ENCODE assay signal across 11 cellular contexts in genomic region chr1:201793306-201793925, GRCh38. TPM values are rescaled to one million over a fixed set of nuclear protein-coding genes. Genes with fewer than 3 reads are reported as not detected.
DNase-seq lines count a peak whose midpoint lies in the region; ATAC-seq and TF ChIP-seq lines count a peak whose summit lies in the region.
"Had no signal": no experiment of that assay in that cellular context is flagged by ENCODE, and none has a peak within 500 bp of the region (broad histone marks: within the 10 kb centered on the region; RNA-seq: fewer than 3 reads in every experiment).

No MANE protein-coding gene starts in this region.

- H3K36me3 Mint-ChIP-seq in natural killer cell, result no peaks in the 10 kb centered on the region
- no peaks in the 10 kb centered on the region for H3K36me3 Mint-ChIP-seq in natural killer cell treated with Interleukin-12 subunit alpha and Interleukin-12 subunit beta and Interleukin-15 and Interleukin-18, amount 100 ng/mL, for 72 hours

- H3K4me3 Mint-ChIP-seq in natural killer cell, result no peak overlapping the region
- H3K4me3 Mint-ChIP-seq in natural killer cell treated with Interleukin-12 subunit alpha and Interleukin-12 subunit beta and Interleukin-15 and Interleukin-18, amount 100 ng/mL, for 72 hours, result no peak overlapping the region
- H3K4me3 Mint-ChIP-seq: activated CD4-positive, alpha-beta memory T cell treated with anti-CD3 and anti-CD28 coated beads, Interleukin-2, amount 10 ng/mL, durations not matched to agents 7 days and 5 days; activated naive CD8-positive, alpha-beta T cell treated with anti-CD3 and anti-CD28 coated beads, Interleukin-2, amount 50 U/mL, for 24 hours; activated T-helper 1 cell treated with anti-CD3 and anti-CD28 coated beads, Interleukin-12 subunit alpha, Interleukin-12 subunit beta, Interleukin-2, Interleukin-4 antibody, amounts not matched to agents 30 ng/mL and 10 ng/mL and 1 ng/mL, durations not matched to agents 14 hours and 24 hours and 36 hours had no signal

- H3K4me2 ChIP-seq in PC-9, result no peak overlapping the region

- TF ChIP-seq CTCF in natural killer cell (IDR thresholded peaks at IDR 0.05) (peak; percentile 50), PC-9 (conservative IDR thresholded peaks at IDR 0.05) (peak; percentile 32; the same call in 1 of the 2 replicates), upper lobe of right lung (IDR thresholded peaks at IDR 0.05) (peak; percentile 1)

- H2AFZ ChIP-seq in PC-9, result no peak overlapping the region

- H3K4me1 Mint-ChIP-seq in natural killer cell, result no peaks in the 10 kb centered on the region
- H3K4me1 Mint-ChIP-seq in natural killer cell treated with Interleukin-12 subunit alpha and Interleukin-12 subunit beta and Interleukin-15 and Interleukin-18, amount 100 ng/mL, for 72 hours (ENCODE audit: low read depth in 2 of 2), result no peaks in the 10 kb centered on the region

- H3K4me3 ChIP-seq in PC-9 (no peak overlapping the region), upper lobe of right lung (no peak overlapping the region)

- H3K27me3 Mint-ChIP-seq in natural killer cell (ENCODE audit: low read depth in 2 of 2), result peaks cover 7 to 9% of the 10 kb centered on the region in 2 donors
- H3K27me3 Mint-ChIP-seq in natural killer cell treated with Interleukin-12 subunit alpha and Interleukin-12 subunit beta and Interleukin-15 and Interleukin-18, amount 100 ng/mL, for 72 hours, result peaks cover 2 to 7% of the 10 kb centered on the region in 2 donors
- H3K27me3 Mint-ChIP-seq: activated naive CD8-positive, alpha-beta T cell treated with anti-CD3 and anti-CD28 coated beads, Interleukin-2, amount 50 U/mL, for 24 hours had no signal

- H3K4me1 ChIP-seq in PC-9 (replicated peaks; ENCODE audit: insufficient read depth), result no peaks in the 10 kb centered on the region
- H3K4me1 ChIP-seq in upper lobe of right lung, result peaks cover 39% of the 10 kb centered on the region

- no peak overlapping the region for H3K27ac Mint-ChIP-seq in natural killer cell
- no peak overlapping the region for H3K27ac Mint-ChIP-seq in natural killer cell treated with Interleukin-12 subunit alpha and Interleukin-12 subunit beta and Interleukin-15 and Interleukin-18, amount 100 ng/mL, for 72 hours
- H3K27ac Mint-ChIP-seq: activated CD4-positive, alpha-beta memory T cell treated with anti-CD3 and anti-CD28 coated beads, Interleukin-2, amount 10 ng/mL, durations not matched to agents 7 days and 5 days; activated naive CD8-positive, alpha-beta T cell treated with anti-CD3 and anti-CD28 coated beads, Interleukin-2, amount 50 U/mL, for 24 hours; activated T-helper 1 cell treated with anti-CD3 and anti-CD28 coated beads, Interleukin-12 subunit alpha, Interleukin-12 subunit beta, Interleukin-2, Interleukin-4 antibody, amounts not matched to agents 30 ng/mL and 10 ng/mL and 1 ng/mL, durations not matched to agents 14 hours and 24 hours and 36 hours had no signal

- H3K9me3 Mint-ChIP-seq in natural killer cell, result no peaks in the 10 kb centered on the region
- H3K9me3 Mint-ChIP-seq in natural killer cell treated with Interleukin-12 subunit alpha and Interleukin-12 subunit beta and Interleukin-15 and Interleukin-18, amount 100 ng/mL, for 72 hours, result no peaks in the 10 kb centered on the region
- H3K9me3 Mint-ChIP-seq: activated CD4-positive, alpha-beta memory T cell treated with anti-CD3 and anti-CD28 coated beads, Interleukin-2, amount 10 ng/mL, durations not matched to agents 7 days and 5 days; activated naive CD8-positive, alpha-beta T cell treated with anti-CD3 and anti-CD28 coated beads, Interleukin-2, amount 50 U/mL, for 24 hours; activated T-helper 1 cell treated with anti-CD3 and anti-CD28 coated beads, Interleukin-12 subunit alpha, Interleukin-12 subunit beta, Interleukin-2, Interleukin-4 antibody, amounts not matched to agents 30 ng/mL and 10 ng/mL and 1 ng/mL, durations not matched to agents 14 hours and 24 hours and 36 hours had no signal

- H4K20me1 ChIP-seq in PC-9 (ENCODE audit: insufficient read depth), result 0 out of 2 replicates have a peak, but pooled peaks cover 2% of the 10 kb centered on the region

- H3K27ac ChIP-seq in PC-9 (no peak overlapping the region), cingulate gyrus (ENCODE audit: low read depth, low read length) (peak overlapping the region; percentile 57), upper lobe of right lung (no peak overlapping the region)

- POLR2A ChIA-PET in PC-9 (lab: Charles Lee; ENCODE audit: unreplicated experiment), result interaction anchor here (0.7 kb wide), 1 partner anchor 118 kb away, joined by 3 read pairs; no protein-coding TSS in a partner anchor

- no peaks in the 10 kb centered on the region for H3K9me2 ChIP-seq in PC-9 (ENCODE audit: insufficient read depth)

- no peaks in the 10 kb centered on the region for H3K9me3 ChIP-seq in PC-9 (ENCODE audit: insufficient read depth, low read depth)
- H3K9me3 ChIP-seq in upper lobe of right lung, result no peaks in the 10 kb centered on the region

- no peak for ATAC-seq in natural killer cell
- ATAC-seq in natural killer cell treated with Interleukin-12 subunit alpha and Interleukin-12 subunit beta and Interleukin-15 and Interleukin-18, amount 100 ng/mL, for 72 hours, result no peak
- no peak for ATAC-seq in upper lobe of right lung
- ATAC-seq in HG02884 (IDR thresholded peaks at IDR 0.05; ENCODE audit: unreplicated experiment), result no peak

- BruUV-seq in PC-9 (replicated peaks; lab: Mats Ljungman, UMichigan), result no TSS peak

- no peaks in the 10 kb centered on the region for H3K79me2 ChIP-seq in PC-9 (ENCODE audit: low read depth)

- H3K27me3 ChIP-seq in PC-9 (ENCODE audit: insufficient read depth, low read depth), result no peaks in the 10 kb centered on the region
- H3K27me3 ChIP-seq in upper lobe of right lung, result no peaks in the 10 kb centered on the region

- H3F3A ChIP-seq in PC-9 (ENCODE audit: insufficient read depth, low read depth), result 0 out of 2 replicates have a peak, but pooled peaks cover 7% of the 10 kb centered on the region

- intact Hi-C loops in natural killer cell (cut with micrococcal nuclease) (loop anchor here (1.0 kb wide), 1 partner anchor 83 kb away; no protein-coding TSS in a partner anchor), PC-9 (cut with micrococcal nuclease; ENCODE audit: unreplicated experiment) (loop anchor here (1.0 to 2.0 kb wide), 5 partner anchors 53 to 311 kb away; no protein-coding TSS in a partner anchor), upper lobe of right lung (cut with DNase I) (loop anchor here (2.0 to 5.0 kb wide), 2 partner anchors 83 to 236 kb away; no protein-coding TSS in a partner anchor)

- CTCF ChIA-PET in PC-9 (lab: Charles Lee), result interaction anchor here (0.6 to 1.6 kb wide), 13 partner anchors 9 to 253 kb away, joined by 3 to 29 read pairs (median 7); no protein-coding TSS in a partner anchor

- DNase-seq in natural killer cell (no peak), PC-9 (no peak), upper lobe of right lung (no peak), NCI-H345 (lab: John Stamatoyannopoulos, UW) (no peak), NCI-H1436 treated with DMSO at 0.1 percent for 48 hours (lab: John Stamatoyannopoulos, UW) (no peak)
- DNase-seq in natural killer cell treated with Interleukin-12 subunit alpha and Interleukin-12 subunit beta and Interleukin-15 and Interleukin-18, amount 100 ng/mL, for 72 hours (ENCODE audit: low spot score), result no peak

- H3K36me3 ChIP-seq in PC-9 (ENCODE audit: low read depth) (no peaks in the 10 kb centered on the region), upper lobe of right lung (peaks cover 22% of the 10 kb centered on the region)

RNA-seq across cellular contexts. Expression of gene IPO9, which starts 35.5 kb away (rescaled TPM):
- total RNA-seq in natural killer cell, result 10 to 100 TPM; 27.0 to 35.5 (median 34.6) TPM
- total RNA-seq in natural killer cell treated with Interleukin-12 subunit alpha and Interleukin-12 subunit beta and Interleukin-15 and Interleukin-18, amount 100 ng/mL, for 72 hours, result 10 to 100 TPM; 61.4 to 91.0 TPM
- 67.3 and 76.2 TPM in 2 replicates for total RNA-seq in PC-9 (2021)
- 44.5 TPM for total RNA-seq in upper lobe of right lung
